In the genomic region with DNA sequence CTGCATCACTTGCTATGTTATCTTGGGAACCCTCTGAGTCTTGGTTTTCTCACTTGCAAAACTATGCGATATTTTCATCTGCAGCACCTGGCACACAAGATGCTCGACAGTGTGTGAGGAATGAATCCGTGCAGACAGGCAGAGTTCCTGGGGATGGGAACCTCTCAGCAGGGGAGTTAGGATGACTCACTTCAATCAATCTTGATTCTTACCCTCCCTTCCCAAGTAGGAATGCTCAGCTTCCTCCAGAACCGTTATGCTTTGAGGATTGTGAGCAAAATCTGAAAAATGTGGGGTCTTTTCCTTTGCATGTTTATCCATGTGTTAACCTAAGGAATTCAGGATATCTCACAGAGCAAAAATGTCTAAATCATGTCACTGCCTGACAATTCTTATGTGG, we compare ENCODE assay signal across 1 cellular context.
TF ChIP-seq lines count a peak whose summit lies in the region.

No MANE protein-coding gene starts in this region.

TF ChIP-seq in endothelial cell of umbilical vein, 7 proteins besides CTCF, POLR2A, EP300 and RAD21:
- TF ChIP-seq FOS (IDR thresholded peaks at IDR 0.05; ENCODE audit: borderline replicate concordance, insufficient read depth, low read length) (no peak), GATA2 (IDR thresholded peaks at IDR 0.05; ENCODE audit: insufficient read depth, insufficient read length, low read depth, low read length) (no peak), JUN (IDR thresholded peaks at IDR 0.05; ENCODE audit: borderline replicate concordance, insufficient read depth, insufficient read length, low read depth) (no peak), EZH2 (IDR thresholded peaks at IDR 0.05; ENCODE audit: borderline replicate concordance, low read depth, low read length, severe bottlenecking) (no peak), POLR2AphosphoS5 (IDR thresholded peaks at IDR 0.05; ENCODE audit: insufficient read depth, low read depth, low read length) (no peak), MYC (IDR thresholded peaks at IDR 0.05; ENCODE audit: low read depth, low read length) (no peak)
- TF ChIP-seq, protein P1, sequence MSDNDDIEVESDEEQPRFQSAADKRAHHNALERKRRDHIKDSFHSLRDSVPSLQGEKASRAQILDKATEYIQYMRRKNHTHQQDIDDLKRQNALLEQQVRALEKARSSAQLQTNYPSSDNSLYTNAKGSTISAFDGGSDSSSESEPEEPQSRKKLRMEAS (IDR thresholded peaks at IDR 0.05; ENCODE audit: insufficient read depth, insufficient read length): no peak
